5 cellular contexts compared by ENCODE assay signal in genomic region chr10:18856623-18857022, GRCh38.
DNase-seq lines count a peak whose midpoint lies in the region; FAIRE-seq and TF ChIP-seq lines count a peak whose summit lies in the region.
"Not testable (repeated sequence)": the region's sequence is repeated elsewhere in the genome, so short reads cannot be mapped to it uniquely, and the experiment has no call there.

No MANE protein-coding gene starts in this region.

- DNase-seq in HT-29 (ENCODE audit: low spot score) (peak; percentile 73), NCI-H82 treated with DMSO at 0.1 percent for 48 hours (lab: John Stamatoyannopoulos, UW; ENCODE audit: unreplicated experiment) (peak; percentile 11), left kidney (ENCODE audit: low read depth, low spot score) (peak; percentile 39), neural progenitor cell (ENCODE audit: low spot score) (peak; percentile 33), small intestine (peak; percentile 94)

- H3K27me3 ChIP-seq in neural progenitor cell; small intestine (ENCODE audit: control insufficient read depth in 2 of 2, insufficient read depth in 2 of 2, low read length in 2 of 2): not testable (repeated sequence)

- not testable (repeated sequence) for H3K4me3 ChIP-seq in neural progenitor cell
- peak overlapping the region in 1 of 2 donors; percentile 20 for H3K4me3 ChIP-seq in small intestine (ENCODE audit: low read depth in 1 of 2, low read length in 2 of 2)

- H3K79me2 ChIP-seq in neural progenitor cell (ENCODE audit: low read depth), result not testable (repeated sequence)

- not testable (repeated sequence) for H3K4me2 ChIP-seq in neural progenitor cell

- peaks cover 26% of the 10 kb centered on the region for H3K4me1 ChIP-seq in neural progenitor cell
- not testable (repeated sequence) for H3K4me1 ChIP-seq in small intestine (ENCODE audit: control insufficient read depth in 2 of 2, insufficient read depth in 1 of 2, low read depth in 1 of 2, low read length in 1 of 2)

- H3K36me3 ChIP-seq in neural progenitor cell; small intestine (ENCODE audit: control insufficient read depth in 2 of 2, insufficient read depth in 2 of 2, low read length in 2 of 2): not testable (repeated sequence)

- not testable (repeated sequence) for H3K9ac ChIP-seq in neural progenitor cell

- not testable (repeated sequence) for H3K36me3 Mint-ChIP-seq in neural progenitor cell

- not testable (repeated sequence) for H3F3A ChIP-seq in neural progenitor cell (ENCODE audit: low read depth)

- H3K4me3 Mint-ChIP-seq in neural progenitor cell, result not testable (repeated sequence)

- FAIRE-seq in small intestine (lab: Jason Lieb, UNC), result not testable (repeated sequence)

- H3K9me3 Mint-ChIP-seq in neural progenitor cell, result not testable (repeated sequence)

- not testable (repeated sequence) for H3K27me3 Mint-ChIP-seq in neural progenitor cell (ENCODE audit: insufficient read depth, low read depth)

- H2AFZ ChIP-seq in neural progenitor cell (replicated peaks), result not testable (repeated sequence)

- 24 to 66% (median 40%) methylated on average over 7 of the region's 7 CpGs for WGBS in small intestine, 3 donors

- H3K27ac ChIP-seq in neural progenitor cell, result not testable (repeated sequence)
- H3K27ac ChIP-seq in small intestine (ENCODE audit: low read depth in 1 of 2, low read length in 1 of 2), result peak overlapping the region; percentile 46 to 87

- TF ChIP-seq CTCF in neural progenitor cell (IDR thresholded peaks at IDR 0.05), result not testable (repeated sequence)

- not testable (repeated sequence) for H4K20me1 ChIP-seq in neural progenitor cell (ENCODE audit: low read depth)

- peaks cover 34% of the 10 kb centered on the region for H3K4me1 Mint-ChIP-seq in neural progenitor cell

- H3K27ac Mint-ChIP-seq in neural progenitor cell, result peak overlapping the region; percentile 1

- H3K9me3 ChIP-seq in neural progenitor cell (ENCODE audit: low read depth); small intestine (ENCODE audit: control insufficient read depth, low read depth): not testable (repeated sequence)

Comparison
In these comparisons a context has a peak if more than half of its experiments do, and no peak if none do; other contexts are left out.
1. DNase-seq: peak in every context shown above with its lines; median percentile 94 in small intestine; 73 in HT-29; 39 in left kidney; 33 in neural progenitor cell; 11 in NCI-H82 treated with DMSO at 0.1 percent for 48 hours.